ENCODE assay signal across 9 cellular contexts in the genomic region with DNA sequence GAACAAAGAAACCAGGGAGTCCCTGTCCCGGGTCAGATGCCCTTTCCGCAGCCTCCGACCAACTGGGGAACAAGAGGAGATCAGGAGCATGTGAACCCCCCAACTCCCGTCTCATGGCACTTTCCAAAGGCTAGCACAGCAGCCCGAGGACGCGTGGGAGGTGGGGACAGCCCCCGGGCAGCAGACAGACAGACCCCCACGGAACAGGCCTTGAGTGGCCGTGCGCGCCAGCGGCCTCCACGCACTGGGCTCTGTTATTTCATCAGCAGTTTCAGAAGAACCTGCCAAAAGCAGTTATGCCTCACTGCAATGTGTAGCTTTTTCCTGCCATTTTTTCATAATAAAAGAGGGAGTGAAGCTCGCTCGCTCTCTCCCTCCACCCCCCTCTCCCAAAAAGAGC. TPM values are rescaled to one million over a fixed set of nuclear protein-coding genes. Genes with fewer than 3 reads are reported as not detected.
A peak's percentile ranks its signal among the peaks of the same experiment; 100 is the strongest.
DNase-seq lines count a peak whose midpoint lies in the region; ATAC-seq and TF ChIP-seq lines count a peak whose summit lies in the region.
"Had no signal": no experiment of that assay in that cellular context is flagged by ENCODE, and none has a peak within 500 bp of the region (broad histone marks: within the 10 kb centered on the region; RNA-seq: fewer than 3 reads in every experiment).

No MANE protein-coding gene starts in this region.

- H3K27ac ChIP-seq in rectal smooth muscle tissue (ENCODE audit: low read depth, low read length), result no peak overlapping the region
- H3K27ac ChIP-seq: adrenal gland had no signal

- DNase-seq in GF-D8 (lab: John Stamatoyannopoulos, UW) (peak; percentile 36), glutamatergic neuron (no peak), iPS-NIHi7 (ENCODE audit: extremely low spot score) (no peak)
- no peak for DNase-seq in activated CD8-positive, alpha-beta T cell treated with anti-CD3 and anti-CD28 coated beads, Interleukin-2, amount 10 ng/mL, durations not matched to agents 7 days and 5 days
- DNase-seq in effector CD4-positive, alpha-beta T cell, result no peak

- no peaks in the 10 kb centered on the region for H3K9me3 Mint-ChIP-seq in activated CD8-positive, alpha-beta T cell treated with anti-CD3 and anti-CD28 coated beads, Interleukin-2, amount 10 ng/mL, durations not matched to agents 7 days and 5 days (ENCODE audit: insufficient read depth)
- H3K9me3 Mint-ChIP-seq in glutamatergic neuron (ENCODE audit: unreplicated experiment), result peaks cover 1% of the 10 kb centered on the region

- peak overlapping the region; percentile 42 for H3K4me3 ChIP-seq in rectal smooth muscle tissue (ENCODE audit: low read length)

- CTCF ChIA-PET in activated CD8-positive, alpha-beta T cell treated with anti-CD3 and anti-CD28 coated beads, Interleukin-2, amount 10 ng/mL, durations not matched to agents 7 days and 5 days (lab: Charles Lee), result interaction anchor here (1.7 kb wide), 1 partner anchor 452 kb away, joined by 5 read pairs; a partner anchor contains a TSS

- H3K27me3 ChIP-seq in rectal smooth muscle tissue (ENCODE audit: control insufficient read depth, insufficient read depth, low read length), result peaks cover 3% of the 10 kb centered on the region

- no peak for TF ChIP-seq CTCF in glutamatergic neuron (IDR thresholded peaks at IDR 0.05; ENCODE audit: partially characterized antibody, unreplicated experiment)

- no peaks in the 10 kb centered on the region for H3K36me3 Mint-ChIP-seq in activated CD8-positive, alpha-beta T cell treated with anti-CD3 and anti-CD28 coated beads, Interleukin-2, amount 10 ng/mL, durations not matched to agents 7 days and 5 days (ENCODE audit: low read depth)
- no peaks in the 10 kb centered on the region for H3K36me3 Mint-ChIP-seq in glutamatergic neuron (ENCODE audit: unreplicated experiment)

- no peak overlapping the region for H3K27ac Mint-ChIP-seq in activated CD8-positive, alpha-beta T cell treated with anti-CD3 and anti-CD28 coated beads, Interleukin-2, amount 10 ng/mL, durations not matched to agents 7 days and 5 days
- H3K27ac Mint-ChIP-seq in glutamatergic neuron (ENCODE audit: unreplicated experiment), result no peak overlapping the region

- H3K4me1 Mint-ChIP-seq in activated CD8-positive, alpha-beta T cell treated with anti-CD3 and anti-CD28 coated beads, Interleukin-2, amount 10 ng/mL, durations not matched to agents 7 days and 5 days (ENCODE audit: low read depth), result peaks cover 7% of the 10 kb centered on the region
- peaks cover 5% of the 10 kb centered on the region for H3K4me1 Mint-ChIP-seq in glutamatergic neuron (ENCODE audit: low read depth, unreplicated experiment)

- H3K36me3 ChIP-seq in rectal smooth muscle tissue (ENCODE audit: control insufficient read depth, insufficient read depth, low read length), result no peaks in the 10 kb centered on the region
- H3K36me3 ChIP-seq: adrenal gland had no signal

- H3K27me3 Mint-ChIP-seq in activated CD8-positive, alpha-beta T cell treated with anti-CD3 and anti-CD28 coated beads, Interleukin-2, amount 10 ng/mL, durations not matched to agents 7 days and 5 days (ENCODE audit: low read depth), result peaks cover 7% of the 10 kb centered on the region
- H3K27me3 Mint-ChIP-seq in glutamatergic neuron (ENCODE audit: unreplicated experiment), result peaks cover 5% of the 10 kb centered on the region

- H3K4me3 Mint-ChIP-seq in activated CD8-positive, alpha-beta T cell treated with anti-CD3 and anti-CD28 coated beads, Interleukin-2, amount 10 ng/mL, durations not matched to agents 7 days and 5 days, result peak overlapping the region; percentile 50
- H3K4me3 Mint-ChIP-seq in glutamatergic neuron (ENCODE audit: unreplicated experiment), result peak overlapping the region; percentile 81

- H3K9ac ChIP-seq in rectal smooth muscle tissue (ENCODE audit: low read length), result no peak overlapping the region

- POLR2A ChIA-PET in activated CD8-positive, alpha-beta T cell treated with anti-CD3 and anti-CD28 coated beads, Interleukin-2, amount 10 ng/mL, durations not matched to agents 7 days and 5 days (lab: Charles Lee), result no interaction called here

- peak; percentile 24 for ATAC-seq in activated CD8-positive, alpha-beta T cell treated with anti-CD3 and anti-CD28 coated beads, Interleukin-2, amount 10 ng/mL, durations not matched to agents 7 days and 5 days
- no peak for ATAC-seq in HG03108 (IDR thresholded peaks at IDR 0.05; ENCODE audit: unreplicated experiment)
- no peak for ATAC-seq in SK-N-SH treated with all-trans-retinoic acid at 6 μM for 48 hours

- H3K4me1 ChIP-seq in rectal smooth muscle tissue (ENCODE audit: control insufficient read depth, insufficient read depth, low read length), result no peaks in the 10 kb centered on the region

TF ChIP-seq in SK-N-SH treated with all-trans-retinoic acid at 6 μM for 48 hours, 23 proteins besides CTCF, POLR2A, EP300 and RAD21:
- no peak for TF ChIP-seq ZC3H10 (CRISPR knock-in tag; IDR thresholded peaks at IDR 0.05)
- no peak for TF ChIP-seq ZFP30 (CRISPR knock-in tag; IDR thresholded peaks at IDR 0.05)
- no peak for TF ChIP-seq CSDC2 (CRISPR knock-in tag; IDR thresholded peaks at IDR 0.05)
- TF ChIP-seq OSR1 (CRISPR knock-in tag; IDR thresholded peaks at IDR 0.05), result no peak
- TF ChIP-seq, protein P1, sequence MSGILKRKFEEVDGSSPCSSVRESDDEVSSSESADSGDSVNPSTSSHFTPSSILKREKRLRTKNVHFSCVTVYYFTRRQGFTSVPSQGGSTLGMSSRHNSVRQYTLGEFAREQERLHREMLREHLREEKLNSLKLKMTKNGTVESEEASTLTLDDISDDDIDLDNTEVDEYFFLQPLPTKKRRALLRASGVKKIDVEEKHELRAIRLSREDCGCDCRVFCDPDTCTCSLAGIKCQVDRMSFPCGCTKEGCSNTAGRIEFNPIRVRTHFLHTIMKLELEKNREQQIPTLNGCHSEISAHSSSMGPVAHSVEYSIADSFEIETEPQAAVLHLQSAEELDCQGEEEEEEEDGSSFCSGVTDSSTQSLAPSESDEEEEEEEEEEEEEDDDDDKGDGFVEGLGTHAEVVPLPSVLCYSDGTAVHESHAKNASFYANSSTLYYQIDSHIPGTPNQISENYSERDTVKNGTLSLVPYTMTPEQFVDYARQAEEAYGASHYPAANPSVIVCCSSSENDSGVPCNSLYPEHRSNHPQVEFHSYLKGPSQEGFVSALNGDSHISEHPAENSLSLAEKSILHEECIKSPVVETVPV (CRISPR knock-in tag; IDR thresholded peaks at IDR 0.05), result no peak
- TF ChIP-seq SNAI2 (CRISPR knock-in tag; IDR thresholded peaks at IDR 0.05), result no peak

RNA-seq across cellular contexts. Expression of a gene that starts 0.3 kb away (rescaled TPM):
- not detected for total RNA-seq in activated CD8-positive, alpha-beta T cell treated with anti-CD3 and anti-CD28 coated beads, Interleukin-2, amount 10 ng/mL, durations not matched to agents 7 days and 5 days
- total RNA-seq in glutamatergic neuron (ENCODE audit: unreplicated experiment), result not detected
